In genomic region chr19:31146546-31147183, GRCh38 we compare ENCODE assay signal across 23 cellular contexts.
A peak's percentile ranks its signal among the peaks of the same experiment; 100 is the strongest.
DNase-seq lines count a peak whose midpoint lies in the region; ATAC-seq, FAIRE-seq and TF ChIP-seq lines count a peak whose summit lies in the region.
"Had no signal": no experiment of that assay in that cellular context is flagged by ENCODE, and none has a peak within 500 bp of the region (broad histone marks: within the 10 kb centered on the region; RNA-seq: fewer than 3 reads in every experiment).

No MANE protein-coding gene starts in this region.

- CTCF ChIA-PET in IMR-90 (lab: Yijun Ruan, JAX) = no interaction called here

- no peak overlapping the region for H2BK20ac ChIP-seq in IMR-90 (ENCODE audit: low read depth, low read length)

- H3K4me3 ChIP-seq in BLaER1 (no peak overlapping the region), IMR-90 (ENCODE audit: insufficient read depth, low read depth, low read length) (no peak overlapping the region), bronchial epithelial cell (ENCODE audit: low read depth, low read length) (no peak overlapping the region)
- H3K4me3 ChIP-seq: Peyer's patch had no signal

- H2AK5ac ChIP-seq in IMR-90 (ENCODE audit: low read depth, low read length) = no peak overlapping the region

- POLR2A ChIA-PET in IMR-90 (lab: Charles Lee; ENCODE audit: unreplicated experiment) = no interaction called here

- no peak overlapping the region for H4K8ac ChIP-seq in IMR-90 (ENCODE audit: low read depth in 2 of 2, low read length in 2 of 2)

- H3K18ac ChIP-seq in IMR-90 (ENCODE audit: low read depth, low read length) = no peak overlapping the region

- peaks cover 18% of the 10 kb centered on the region for H3K4me1 ChIP-seq in BLaER1
- peaks cover under 1% of the 10 kb centered on the region; the same call in 1 of the 2 replicates for H3K4me1 ChIP-seq in IMR-90 (ENCODE audit: control insufficient read depth, insufficient read depth, low read length)
- H3K4me1 ChIP-seq: BE2C, Peyer's patch had no signal

- H3K27ac ChIP-seq in BLaER1 (no peak overlapping the region), IMR-90 (ENCODE audit: insufficient read depth, low read length) (no peak overlapping the region)
- H3K27ac ChIP-seq: Peyer's patch had no signal

- 0 out of 3 replicates have a peak overlapping the region, but pooled peaks have one; percentile 13 for H2BK15ac ChIP-seq in IMR-90 (ENCODE audit: low read depth, low read length)

- no peak for FAIRE-seq in bronchial epithelial cell (lab: Jason Lieb, UNC)
- FAIRE-seq: A204.1, GM12892, GM18507 had no signal

- DNase-seq in IMR-90 = no peak
- peak; percentile 84 for DNase-seq in bronchial epithelial cell (ENCODE audit: low read depth)
- peak; percentile 25 for DNase-seq in iPS-NIHi7 (ENCODE audit: extremely low spot score)
- DNase-seq in dedifferentiated amniotic fluid mesenchymal stem cell (ENCODE audit: extremely low spot score) = no peak
- DNase-seq in NCI-H1694 (lab: John Stamatoyannopoulos, UW) = no peak
- no peak for DNase-seq in D341Med (ENCODE audit: low spot score)
- DNase-seq: BE2C; Calu3; CD4-positive, alpha-beta memory T cell; DMS53; NCI-H1092 treated with DMSO at 0.1 percent for 48 hours; NCI-H146; NCI-H2081; NCI-H2171 treated with DMSO at 0.1 percent for 48 hours; NCI-H446 treated with DMSO at 0.1 percent for 48 hours; Peyer's patch; SHP77 treated with DMSO at 0.1 percent for 48 hours; SK-N-SH had no signal

- no peaks in the 10 kb centered on the region for H3K79me1 ChIP-seq in IMR-90 (ENCODE audit: low read depth in 1 of 2, low read length in 2 of 2)

- TF ChIP-seq POLR2A in IMR-90 (IDR thresholded peaks at IDR 0.05; ENCODE audit: low read depth, low read length) = no peak

- no peak overlapping the region for H4K91ac ChIP-seq in IMR-90 (ENCODE audit: insufficient read depth, low read depth, low read length)

- no peak overlapping the region for H2AFZ ChIP-seq in IMR-90 (replicated peaks; ENCODE audit: low read length, poor library complexity)

- H3K27me3 ChIP-seq in BLaER1 (no peaks in the 10 kb centered on the region), IMR-90 (ENCODE audit: control insufficient read depth, insufficient read depth, low read length) (no peaks in the 10 kb centered on the region), bronchial epithelial cell (ENCODE audit: control insufficient read depth, insufficient read depth, low read length) (no peaks in the 10 kb centered on the region)
- H3K27me3 ChIP-seq: BE2C, Peyer's patch had no signal

- H4K20me1 ChIP-seq in BLaER1 (no peaks in the 10 kb centered on the region), IMR-90 (ENCODE audit: insufficient read depth, low read length) (no peaks in the 10 kb centered on the region)

- BruUV-seq in IMR-90 (replicated peaks; lab: Mats Ljungman, UMichigan) = no TSS peak

- dilution Hi-C loops in IMR-90 (cut with HindIII; ENCODE audit: low sequenced_read_pairs, unreplicated experiment) = no loop called here

- H3K36me3 ChIP-seq in BLaER1 (no peaks in the 10 kb centered on the region), IMR-90 (ENCODE audit: control insufficient read depth, insufficient read depth, low read length) (no peaks in the 10 kb centered on the region), bronchial epithelial cell (ENCODE audit: control insufficient read depth, insufficient read depth, low read length) (no peaks in the 10 kb centered on the region)
- H3K36me3 ChIP-seq: BE2C, Peyer's patch had no signal

- no peak overlapping the region for H3K56ac ChIP-seq in IMR-90 (ENCODE audit: extremely low read depth, insufficient read depth, low read length)

- intact Hi-C loops in IMR-90 (cut with micrococcal nuclease) = no loop called here

- H3K9me3 ChIP-seq in BLaER1 = no peaks in the 10 kb centered on the region
- no peaks in the 10 kb centered on the region for H3K9me3 ChIP-seq in IMR-90 (ENCODE audit: control insufficient read depth, insufficient read depth, low read length)
- H3K9me3 ChIP-seq: BE2C, Peyer's patch, SK-N-SH had no signal

- in situ Hi-C loops in IMR-90 (cut with MboI; ENCODE audit: low sequenced_read_pairs) = no loop called here

- no peak overlapping the region; the same call in 1 of the 2 replicates for H3K23ac ChIP-seq in IMR-90 (ENCODE audit: low read depth, low read length)

- no peaks in the 10 kb centered on the region for H3K9me1 ChIP-seq in IMR-90 (ENCODE audit: insufficient read depth, low read length)

- H3K9ac ChIP-seq in BLaER1 = no peak overlapping the region
- H3K9ac ChIP-seq in IMR-90 (ENCODE audit: low read depth, low read length) = no peak overlapping the region
- H3K9ac ChIP-seq: SK-N-SH had no signal

- 77% methylated on average over 5 of the region's 16 CpGs; no CpG with 5 or more reads in 1 of the 2 experiments for WGBS in IMR-90 (ENCODE audit: extremely low coverage in 2 of 2, insufficient read length in 1 of 2), 2 experiments

- H4K5ac ChIP-seq in IMR-90 (ENCODE audit: low read depth, low read length) = no peak overlapping the region

- no peak overlapping the region for H2BK5ac ChIP-seq in IMR-90 (ENCODE audit: low read depth, low read length, poor library complexity, severe bottlenecking)

- H3K4me2 ChIP-seq in BLaER1 = peak overlapping the region; percentile 59
- H3K4me2 ChIP-seq in IMR-90 (ENCODE audit: low read depth, low read length) = no peak overlapping the region
- H3K4me2 ChIP-seq: SK-N-SH had no signal

- TF ChIP-seq CTCF in IMR-90 (conservative IDR thresholded peaks at IDR 0.05; ENCODE audit: low read depth, low read length) (no peak), bronchial epithelial cell (IDR thresholded peaks at IDR 0.05; ENCODE audit: insufficient read depth, low read length, severe bottlenecking) (no peak)

- no peak overlapping the region; the same call in 1 of the 2 replicates for H3K4ac ChIP-seq in IMR-90 (ENCODE audit: low read depth, low read length)

- no peak overlapping the region for H2BK120ac ChIP-seq in IMR-90 (ENCODE audit: low read depth, low read length)

- ATAC-seq in IMR-90 (ENCODE audit: low read depth) (no peak), HG03432 (IDR thresholded peaks at IDR 0.05; ENCODE audit: unreplicated experiment) (no peak)

- no peak overlapping the region; the same call in 1 of the 2 replicates for H3K14ac ChIP-seq in IMR-90 (replicated peaks; ENCODE audit: low read depth, low read length)

- H2AK9ac ChIP-seq in IMR-90 (replicated peaks; ENCODE audit: low read depth, low read length, poor library complexity) = no peak overlapping the region

- TF ChIP-seq RAD21 in IMR-90 (IDR thresholded peaks at IDR 0.05; ENCODE audit: low read length) = no peak

TF ChIP-seq in IMR-90, 13 proteins besides CTCF, POLR2A, EP300 and RAD21:
- TF ChIP-seq BHLHE40 (IDR thresholded peaks at IDR 0.05; ENCODE audit: low read depth, low read length) (no peak), NFE2L2 (IDR thresholded peaks at IDR 0.05; ENCODE audit: low read depth, low read length) (no peak), USF2 (IDR thresholded peaks at IDR 0.05; ENCODE audit: low read depth, low read length) (no peak), MXI1 (IDR thresholded peaks at IDR 0.05; ENCODE audit: borderline replicate concordance, low read depth, low read length) (no peak), FOS (IDR thresholded peaks at IDR 0.05; ENCODE audit: low read depth, low read length) (no peak), CHD1 (IDR thresholded peaks at IDR 0.05; ENCODE audit: low read depth, low read length) (no peak), RCOR1 (IDR thresholded peaks at IDR 0.05; ENCODE audit: insufficient replicate concordance, low read length) (no peak), CEBPB (IDR thresholded peaks at IDR 0.05; ENCODE audit: low read depth, low read length) (no peak), SMC3 (IDR thresholded peaks at IDR 0.05; ENCODE audit: low read depth, low read length) (no peak), ELK1 (IDR thresholded peaks at IDR 0.05; ENCODE audit: borderline replicate concordance, low read depth, low read length) (no peak), MAFK (IDR thresholded peaks at IDR 0.05; ENCODE audit: low read depth, low read length) (no peak), RFX5 (IDR thresholded peaks at IDR 0.05; ENCODE audit: low read depth, low read length) (no peak), MAZ (IDR thresholded peaks at IDR 0.05; ENCODE audit: borderline replicate concordance, low read depth, low read length) (no peak)

Comparison
In these comparisons a context has a peak if more than half of its experiments do, and no peak if none do; other contexts are left out.
1. DNase-seq: peak in bronchial epithelial cell (single experiment) and iPS-NIHi7 (single experiment); none in IMR-90 (single experiment), dedifferentiated amniotic fluid mesenchymal stem cell (single experiment), NCI-H1694 (single experiment) and D341Med (single experiment).